34 cellular contexts compared by ENCODE assay signal in the genomic region with DNA sequence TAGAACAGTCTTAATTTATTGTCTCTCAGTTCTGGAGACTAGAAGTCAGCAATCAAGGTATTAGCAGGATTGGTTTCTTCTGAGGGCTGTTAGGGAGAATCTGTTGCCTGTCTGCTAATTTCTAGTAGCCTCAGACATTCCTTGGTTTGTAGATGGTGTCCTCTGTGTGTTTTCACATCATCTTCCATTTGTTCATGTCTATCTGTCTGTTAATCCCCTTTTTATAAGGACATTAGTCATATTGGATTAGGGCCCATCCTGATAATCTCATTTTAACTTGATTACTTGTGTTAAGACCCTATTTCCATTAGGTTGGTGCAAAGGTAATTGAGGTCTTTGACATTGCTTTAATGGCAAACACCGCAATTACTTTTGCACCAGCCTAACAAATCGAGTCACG.
"Had no signal": no experiment of that assay in that cellular context is flagged by ENCODE, and none has a peak within 500 bp of the region (broad histone marks: within the 10 kb centered on the region; RNA-seq: fewer than 3 reads in every experiment).

No MANE protein-coding gene starts in this region.

- ATAC-seq: gastrocnemius medialis; left lung; lower lobe of right lung; natural killer cell treated with Interleukin-12 subunit alpha and Interleukin-12 subunit beta and Interleukin-15 and Interleukin-18, amount 100 ng/mL, for 72 hours; pancreas; stimulated activated naive B cell treated with anti-CD40 and anti-IgM and Interleukin-4, amounts not matched to agents 10 μg/mL and 1 μg/mL and 100 μg/mL, for 72 hours had no signal

- H3K36me3 ChIP-seq: prostate gland had no signal

- H3K27ac Mint-ChIP-seq: activated CD4-positive, alpha-beta memory T cell treated with anti-CD3 and anti-CD28 coated beads for 36 hours; activated CD4-positive, alpha-beta T cell treated with anti-CD3 and anti-CD28 coated beads, Interleukin-2, amount 10 ng/mL, durations not matched to agents 24 days and 14 days; activated T-helper 1 cell treated with anti-CD3 and anti-CD28 coated beads, Interleukin-12 subunit alpha, Interleukin-12 subunit beta, Interleukin-2, Interleukin-4 antibody, amounts not matched to agents 30 ng/mL and 10 ng/mL and 1 ng/mL, durations not matched to agents 14 hours and 24 hours and 36 hours; natural killer cell treated with Interleukin-12 subunit alpha and Interleukin-12 subunit beta and Interleukin-15 and Interleukin-18, amount 100 ng/mL, for 72 hours; stimulated activated naive B cell treated with anti-CD40 and anti-IgM and Interleukin-4, amounts not matched to agents 10 μg/mL and 1 μg/mL and 100 μg/mL, for 72 hours had no signal

- DNase-seq: activated CD4-positive, alpha-beta memory T cell treated with anti-CD3 and anti-CD28 coated beads for 36 hours; activated CD4-positive, alpha-beta T cell treated with anti-CD3 and anti-CD28 coated beads, Interleukin-2, amount 10 ng/mL, durations not matched to agents 24 days and 14 days; activated CD4-positive, CD25-positive, alpha-beta regulatory T cell treated with anti-CD3 and anti-CD28 coated beads, Interleukin-2, amount 50 U/mL, for 72 hours; activated CD8-positive, alpha-beta memory T cell treated with anti-CD3 and anti-CD28 coated beads, Interleukin-2, amount 50 U/mL, for 4 hours; activated effector memory CD4-positive, alpha-beta T cell treated with anti-CD3 and anti-CD28 coated beads, Interleukin-2, amount 50 U/mL, for 16 hours; activated naive CD4-positive, alpha-beta T cell treated with anti-CD3 and anti-CD28 coated beads, Interleukin-2, amount 50 U/mL, for 16 hours; activated T-cell treated with anti-CD3 and anti-CD28 coated beads, Interleukin-2, amount 50 U/mL, for 1 hour; amygdala; dermis blood vessel endothelial cell; effector CD4-positive, alpha-beta T cell; esophagus squamous epithelium; gastrocnemius medialis; glutamatergic neuron; left lung; lower lobe of right lung; mesenchymal stem cell; pancreas; retina; sigmoid colon; stimulated activated CD4-positive, alpha-beta T cell treated with anti-CD3 and anti-CD28 coated beads, Interleukin-15, amount 100 ng/mL, for 24 hours; stimulated activated CD4-positive, alpha-beta T cell treated with anti-CD3 and anti-CD28 coated beads, Interleukin-2, amount 100 ng/mL, for 24 hours; stimulated activated naive B cell treated with anti-CD40 and anti-IgM and Interleukin-4, amounts not matched to agents 10 μg/mL and 1 μg/mL and 100 μg/mL, for 72 hours; T-helper 9 cell had no signal

- H3K4me1 ChIP-seq: breast epithelium, prostate gland had no signal

- H3K27me3 Mint-ChIP-seq: activated CD4-positive, alpha-beta memory T cell treated with anti-CD3 and anti-CD28 coated beads for 36 hours; activated CD4-positive, alpha-beta T cell treated with anti-CD3 and anti-CD28 coated beads, Interleukin-2, amount 10 ng/mL, durations not matched to agents 24 days and 14 days; central memory CD8-positive, alpha-beta T cell; natural killer cell treated with Interleukin-12 subunit alpha and Interleukin-12 subunit beta and Interleukin-15 and Interleukin-18, amount 100 ng/mL, for 72 hours; stimulated activated naive B cell treated with anti-CD40 and anti-IgM and Interleukin-4, amounts not matched to agents 10 μg/mL and 1 μg/mL and 100 μg/mL, for 72 hours had no signal

- H3K27me3 ChIP-seq: breast epithelium, esophagus squamous epithelium, gastrocnemius medialis, left lung, neutrophil, pancreas, sigmoid colon, tibial nerve had no signal

- H3K9me3 ChIP-seq: breast epithelium, esophagus squamous epithelium, gastrocnemius medialis, left lung, lower lobe of right lung, neutrophil, pancreas, prostate gland, sigmoid colon, tibial nerve had no signal

- H3K27ac ChIP-seq: breast epithelium, esophagus squamous epithelium, left lung, lower lobe of right lung, neutrophil, pancreas, prostate gland, sigmoid colon, tibial nerve, VCaP had no signal

- H3K4me3 Mint-ChIP-seq: activated CD4-positive, alpha-beta memory T cell treated with anti-CD3 and anti-CD28 coated beads for 36 hours; activated CD4-positive, alpha-beta T cell treated with anti-CD3 and anti-CD28 coated beads, Interleukin-2, amount 10 ng/mL, durations not matched to agents 24 days and 14 days; activated T-helper 1 cell treated with anti-CD3 and anti-CD28 coated beads, Interleukin-12 subunit alpha, Interleukin-12 subunit beta, Interleukin-2, Interleukin-4 antibody, amounts not matched to agents 30 ng/mL and 10 ng/mL and 1 ng/mL, durations not matched to agents 14 hours and 24 hours and 36 hours; central memory CD8-positive, alpha-beta T cell; natural killer cell treated with Interleukin-12 subunit alpha and Interleukin-12 subunit beta and Interleukin-15 and Interleukin-18, amount 100 ng/mL, for 72 hours; stimulated activated naive B cell treated with anti-CD40 and anti-IgM and Interleukin-4, amounts not matched to agents 10 μg/mL and 1 μg/mL and 100 μg/mL, for 72 hours had no signal

- H3K9me3 Mint-ChIP-seq: activated CD4-positive, alpha-beta memory T cell treated with anti-CD3 and anti-CD28 coated beads for 36 hours; activated CD4-positive, alpha-beta T cell treated with anti-CD3 and anti-CD28 coated beads, Interleukin-2, amount 10 ng/mL, durations not matched to agents 24 days and 14 days; activated T-helper 1 cell treated with anti-CD3 and anti-CD28 coated beads, Interleukin-12 subunit alpha, Interleukin-12 subunit beta, Interleukin-2, Interleukin-4 antibody, amounts not matched to agents 30 ng/mL and 10 ng/mL and 1 ng/mL, durations not matched to agents 14 hours and 24 hours and 36 hours; central memory CD8-positive, alpha-beta T cell; natural killer cell treated with Interleukin-12 subunit alpha and Interleukin-12 subunit beta and Interleukin-15 and Interleukin-18, amount 100 ng/mL, for 72 hours; stimulated activated naive B cell treated with anti-CD40 and anti-IgM and Interleukin-4, amounts not matched to agents 10 μg/mL and 1 μg/mL and 100 μg/mL, for 72 hours had no signal

- FAIRE-seq: colon, islet of Langerhans, pancreas, TTC549 had no signal

- H3K4me3 ChIP-seq: breast epithelium, esophagus squamous epithelium, gastrocnemius medialis, left lung, lower lobe of right lung, pancreas, prostate gland, sigmoid colon, tibial nerve had no signal
